In genomic region chr12:45728625-45729232, GRCh38 we compare ENCODE assay signal across 8 cellular contexts. TPM values are rescaled to one million over a fixed set of nuclear protein-coding genes. Genes with fewer than 3 reads are reported as not detected.
A peak's percentile ranks its signal among the peaks of the same experiment; 100 is the strongest.
DNase-seq lines count a peak whose midpoint lies in the region; ATAC-seq, FAIRE-seq and TF ChIP-seq lines count a peak whose summit lies in the region.

No MANE protein-coding gene starts in this region.

- peak overlapping the region; percentile 56 to 98 (median 70) for H3K4me3 ChIP-seq in keratinocyte (ENCODE audit: control insufficient read depth in 2 of 3, extremely low read depth in 1 of 3, insufficient read depth in 2 of 3, low read depth in 1 of 3, low read length in 3 of 3)

- peak overlapping the region; percentile 99 for H3K9ac ChIP-seq in keratinocyte (ENCODE audit: control insufficient read depth, extremely low read depth, insufficient read depth, low read length)

- H3K4me3 Mint-ChIP-seq in central memory CD8-positive, alpha-beta T cell = peak overlapping the region; percentile 88

- DNase-seq in Ammon's horn (ENCODE audit: low spot score) = peak; percentile 97
- DNase-seq in NCI-H345 (lab: John Stamatoyannopoulos, UW) = peak; percentile 83
- DNase-seq in activated CD4-positive, CD25-positive, alpha-beta regulatory T cell treated with anti-CD3 and anti-CD28 coated beads, Interleukin-2, amount 50 U/mL, for 16 hours (ENCODE audit: low read depth, low spot score) = peak; percentile 93
- DNase-seq in central memory CD8-positive, alpha-beta T cell (ENCODE audit: low spot score in 2 of 2) = peak; percentile 95 to 97
- DNase-seq in keratinocyte (ENCODE audit: low read depth, low spot score) = peak; percentile 42
- peak; percentile 90 to 93 (median 91) for DNase-seq in stimulated activated CD4-positive, alpha-beta T cell treated with anti-CD3 and anti-CD28 coated beads, Interleukin-12 subunit alpha, Interleukin-12 subunit beta, amount 100 ng/mL, for 48 hours (ENCODE audit: low read depth in 2 of 3, low spot score in 1 of 3)

- H3K9me3 ChIP-seq in keratinocyte (ENCODE audit: control insufficient read depth, low read depth, low read length) = no peaks in the 10 kb centered on the region

- ATAC-seq in GM19035 (IDR thresholded peaks at IDR 0.05; ENCODE audit: unreplicated experiment) = peak; percentile 56
- peak; percentile 57 for ATAC-seq in HG03342 (IDR thresholded peaks at IDR 0.05; ENCODE audit: unreplicated experiment)
- ATAC-seq in central memory CD8-positive, alpha-beta T cell (replicated peaks; ENCODE audit: extremely low read depth, poor library complexity, severe bottlenecking) = peak; percentile 71

- H3K27ac ChIP-seq in keratinocyte (ENCODE audit: control insufficient read depth, insufficient read depth, low read length) = peak overlapping the region; percentile 97

- H3K27me3 Mint-ChIP-seq in central memory CD8-positive, alpha-beta T cell = no peaks in the 10 kb centered on the region

- dilution Hi-C loops in keratinocyte (cut with MboI; ENCODE audit: extremely low pct_ligation_motif_present, low sequenced_read_pairs) = no loop called here

- H3K9me3 Mint-ChIP-seq in central memory CD8-positive, alpha-beta T cell = no peaks in the 10 kb centered on the region

- no peaks in the 10 kb centered on the region for H4K20me1 ChIP-seq in keratinocyte (ENCODE audit: control insufficient read depth, extremely low read depth, insufficient read depth, low read length)

- H3K27me3 ChIP-seq in keratinocyte (ENCODE audit: control insufficient read depth, extremely low read depth, insufficient read depth, low read length) = no peaks in the 10 kb centered on the region

- H3K27ac Mint-ChIP-seq in central memory CD8-positive, alpha-beta T cell (ENCODE audit: low read depth) = peak overlapping the region; percentile 99

- H3K4me1 Mint-ChIP-seq in central memory CD8-positive, alpha-beta T cell = peaks cover 43% of the 10 kb centered on the region

- peaks cover 60% of the 10 kb centered on the region for H3K79me2 ChIP-seq in keratinocyte (ENCODE audit: control insufficient read depth, insufficient read depth, low read length)

- H3K36me3 ChIP-seq in keratinocyte (ENCODE audit: control insufficient read depth in 2 of 2, extremely low read depth in 1 of 2, insufficient read depth in 2 of 2, low read length in 2 of 2) = no peaks in the 10 kb centered on the region

- peak; percentile 79 to 94 (median 93) for TF ChIP-seq CTCF in keratinocyte (optimal IDR thresholded peaks at IDR 0.05 in 1 of 3, IDR thresholded peaks at IDR 0.05 in 1 of 3, conservative IDR thresholded peaks at IDR 0.05 in 1 of 3; ENCODE audit: extremely low read depth in 1 of 3, insufficient read depth in 2 of 3, low read length in 3 of 3)

- peak overlapping the region; percentile 98 for H3K4me2 ChIP-seq in keratinocyte (ENCODE audit: control insufficient read depth, extremely low read depth, insufficient read depth, low read depth, low read length)

- FAIRE-seq in keratinocyte (lab: Jason Lieb, UNC) = no peak

- H2AFZ ChIP-seq in keratinocyte (ENCODE audit: control insufficient read depth, low read length) = peak overlapping the region; percentile 89

- peaks cover 14% of the 10 kb centered on the region for H3K4me1 ChIP-seq in keratinocyte (ENCODE audit: control insufficient read depth, extremely low read depth, insufficient read depth, low read length)

- H3K9me1 ChIP-seq in keratinocyte (ENCODE audit: control insufficient read depth, extremely low read depth, insufficient read depth, low read length) = no peaks in the 10 kb centered on the region

- H3K36me3 Mint-ChIP-seq in central memory CD8-positive, alpha-beta T cell (ENCODE audit: insufficient read depth) = peaks cover 30% of the 10 kb centered on the region

RNA-seq across cellular contexts. Expression of gene ARID2, which starts 0.8 kb away (rescaled TPM):
- polyA plus RNA-seq in keratinocyte = 12.6 to 16.3 TPM (median 15.1 TPM) in 3 replicates
- 7.5 TPM for polyA plus RNA-seq in keratinocyte (2011; ENCODE audit: low read depth)
- 4.7 and 11.1 TPM in 2 replicates for polyA plus RNA-seq in keratinocyte (2011; cell fraction: cytosol; rRNA removed)
- 23.6 and 24.8 TPM in 2 replicates for polyA plus RNA-seq in keratinocyte (2011; cell fraction: nucleus; rRNA removed)
- polyA plus RNA-seq in keratinocyte (2012; ENCODE audit: low replicate concordance) = 8.1 and 8.3 TPM in 2 replicates
- 18.9 to 76.7 TPM (median 48.9 TPM) in 3 replicates for polyA minus RNA-seq in keratinocyte
- 13.4 TPM for polyA minus RNA-seq in keratinocyte (2011; cell fraction: cytosol; rRNA and poly(A)+ RNA removed)
- polyA minus RNA-seq in keratinocyte (2011; cell fraction: nucleus; rRNA and poly(A)+ RNA removed) = 50.5 and 92.6 TPM in 2 replicates

Comparison
In these comparisons a context has a peak if more than half of its experiments do, and no peak if none do; other contexts are left out.
1. Peak in every context shown above with its lines: DNase-seq, ATAC-seq, H3K4me3 ChIP-seq and H3K27ac ChIP-seq.
2. DNase-seq: peak in every context shown above with its lines; median percentile 97 in Ammon's horn; 96 in central memory CD8-positive, alpha-beta T cell; 93 in activated CD4-positive, CD25-positive, alpha-beta regulatory T cell treated with anti-CD3 and anti-CD28 coated beads, Interleukin-2, amount 50 U/mL, for 16 hours; 91 in stimulated activated CD4-positive, alpha-beta T cell treated with anti-CD3 and anti-CD28 coated beads, Interleukin-12 subunit alpha, Interleukin-12 subunit beta, amount 100 ng/mL, for 48 hours; 83 in NCI-H345; 42 in keratinocyte.